Comparison of ENCODE assay signal across 9 cellular contexts in the genomic region with DNA sequence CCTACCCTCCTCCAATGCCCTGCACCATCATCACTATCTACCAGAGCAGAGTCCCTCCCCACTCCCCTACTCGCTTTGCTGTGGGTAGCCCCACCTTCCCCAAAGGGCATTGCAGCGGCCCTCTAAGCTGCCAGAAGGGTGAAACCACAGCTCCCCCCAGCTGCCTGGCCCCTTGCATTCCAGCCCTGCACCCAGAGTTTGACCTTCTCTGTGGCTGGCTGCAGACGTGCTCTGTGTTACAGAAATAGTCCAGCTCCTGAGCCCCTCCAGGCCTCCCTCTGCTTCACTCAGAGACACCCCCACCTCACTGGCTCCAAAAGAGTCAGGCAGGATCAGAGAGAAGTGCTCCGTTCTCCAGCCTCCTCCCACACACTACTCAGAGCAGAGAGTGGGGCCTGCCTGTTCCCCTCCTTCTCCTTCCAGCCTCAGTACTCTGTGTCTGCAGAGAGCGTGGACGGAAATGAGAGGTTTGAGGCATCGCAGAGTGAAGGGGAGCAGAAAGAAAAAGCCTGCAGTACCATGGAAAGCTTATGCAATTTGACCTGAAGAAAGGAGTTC.
A peak's percentile ranks its signal among the peaks of the same experiment; 100 is the strongest.
DNase-seq lines count a peak whose midpoint lies in the region; ATAC-seq and TF ChIP-seq lines count a peak whose summit lies in the region.
"Had no signal": no experiment of that assay in that cellular context is flagged by ENCODE, and none has a peak within 500 bp of the region (broad histone marks: within the 10 kb centered on the region; RNA-seq: fewer than 3 reads in every experiment).

No MANE protein-coding gene starts in this region.

- no peak for TF ChIP-seq CTCF in gastroesophageal sphincter (IDR thresholded peaks at IDR 0.05)

- H3K9me2 ChIP-seq in GM23248 (ENCODE audit: insufficient read depth): no peaks in the 10 kb centered on the region

- no peak for TF ChIP-seq EP300 in gastroesophageal sphincter (IDR thresholded peaks at IDR 0.05)

- H3K9me3 ChIP-seq in GM23248 (ENCODE audit: low read depth): no peaks in the 10 kb centered on the region
- no peaks in the 10 kb centered on the region for H3K9me3 ChIP-seq in right cardiac atrium (ENCODE audit: control insufficient read depth, low read length)
- no peaks in the 10 kb centered on the region for H3K9me3 ChIP-seq in skeletal muscle tissue (ENCODE audit: control insufficient read depth in 3 of 3, low read length in 3 of 3)
- H3K9me3 ChIP-seq in gastroesophageal sphincter: no peaks in the 10 kb centered on the region

- H3K4me3 ChIP-seq in GM23248 (peak overlapping the region; percentile 2; the same call in 1 of the 2 replicates), right cardiac atrium (ENCODE audit: low read length) (no peak overlapping the region), skeletal muscle tissue (ENCODE audit: low read length in 3 of 3) (no peak overlapping the region), gastroesophageal sphincter (no peak overlapping the region)

- intact Hi-C loops in right cardiac atrium (cut with DNase I): loop anchor here in 1 of 4 donors (10.0 kb wide), 1 partner anchor 58 kb away; a partner anchor contains a TSS

- in situ Hi-C loops in GM23248 (cut with MboI): no loop called here

- H3K4me1 ChIP-seq in GM23248 (ENCODE audit: insufficient read depth): peaks cover 57% of the 10 kb centered on the region
- H3K4me1 ChIP-seq in right cardiac atrium (ENCODE audit: control insufficient read depth, insufficient read depth, low read length): peaks cover 23% of the 10 kb centered on the region
- H3K4me1 ChIP-seq in skeletal muscle tissue (ENCODE audit: control insufficient read depth in 3 of 3, insufficient read depth in 3 of 3, low read length in 3 of 3): peaks cover 39 to 47% (median 39%) of the 10 kb centered on the region in 3 donors
- H3K4me1 ChIP-seq in gastroesophageal sphincter: peaks cover 0 to 44% (median 17%) of the 10 kb centered on the region in 3 donors

- H2AFZ ChIP-seq in GM23248: peak overlapping the region; percentile 4; the same call in 1 of the 2 replicates

- peaks cover 39% of the 10 kb centered on the region for H3F3A ChIP-seq in GM23248 (ENCODE audit: insufficient read depth)

- H3K79me2 ChIP-seq in GM23248 (ENCODE audit: insufficient read depth): no peaks in the 10 kb centered on the region

- DNase-seq in GM23248 (peak; percentile 65), UCSD-AML1 (lab: John Stamatoyannopoulos, UW; ENCODE audit: unreplicated experiment) (peak; percentile 54), right cardiac atrium (peak in 2 of 3 donors; percentile 68 to 72), mesenteric fat pad (ENCODE audit: low spot score) (no peak)
- no peak for DNase-seq in effector CD8-positive, alpha-beta T cell (lab: John Stamatoyannopoulos, UW)
- DNase-seq: NCI-H446 had no signal

- H3K27me3 ChIP-seq in GM23248 (replicated peaks; ENCODE audit: insufficient read depth): no peaks in the 10 kb centered on the region
- H3K27me3 ChIP-seq in right cardiac atrium (ENCODE audit: control insufficient read depth, insufficient read depth): no peaks in the 10 kb centered on the region
- H3K27me3 ChIP-seq in skeletal muscle tissue (ENCODE audit: control insufficient read depth in 3 of 3, insufficient read depth in 3 of 3, low read length in 3 of 3): peaks cover 0 to 8% (median 2%) of the 10 kb centered on the region in 3 donors
- H3K27me3 ChIP-seq in gastroesophageal sphincter: peaks cover 46% of the 10 kb centered on the region

- 4 to 9% methylated on average over 7 of the region's 7 CpGs for WGBS in GM23248 (ENCODE audit: low coverage in 1 of 2, low lambda C conversion rate in 2 of 2, missing lambda C conversion rate in 2 of 2), 2 experiments
- WGBS in right cardiac atrium: 24% methylated on average over 7 of the region's 7 CpGs
- 22% methylated on average over 3 of the region's 7 CpGs; no CpG with 5 or more reads in 1 of the 2 donors for WGBS in gastroesophageal sphincter (ENCODE audit: low coverage in 1 of 2), 2 donors

- no peaks in the 10 kb centered on the region for H3K36me3 ChIP-seq in GM23248 (ENCODE audit: low read depth)
- H3K36me3 ChIP-seq in skeletal muscle tissue (ENCODE audit: control insufficient read depth in 3 of 3, insufficient read depth in 3 of 3, low read length in 3 of 3): no peaks in the 10 kb centered on the region
- no peaks in the 10 kb centered on the region for H3K36me3 ChIP-seq in gastroesophageal sphincter

- H3K9ac ChIP-seq in GM23248 (no peak overlapping the region), skeletal muscle tissue (ENCODE audit: low read depth in 1 of 3, low read length in 3 of 3) (peak overlapping the region in 2 of 3 donors; percentile 3 to 28)

- ATAC-seq in right cardiac atrium (peak in 1 of 2 donors; percentile 35), GM18867 (IDR thresholded peaks at IDR 0.05; ENCODE audit: unreplicated experiment) (no peak), gastroesophageal sphincter (no peak)

- peak overlapping the region; percentile 64 for H3K4me2 ChIP-seq in GM23248 (ENCODE audit: unreplicated experiment)

- peak overlapping the region; percentile 41 for H3K27ac ChIP-seq in GM23248
- peak overlapping the region; percentile 80 for H3K27ac ChIP-seq in right cardiac atrium (ENCODE audit: low read length)
- H3K27ac ChIP-seq in skeletal muscle tissue (ENCODE audit: low read depth, low read length): no peak overlapping the region
- peak overlapping the region in 2 of 4 donors; percentile 18 to 59 for H3K27ac ChIP-seq in gastroesophageal sphincter

- TF ChIP-seq POLR2A in gastroesophageal sphincter (IDR thresholded peaks at IDR 0.05): no peak

- no peaks in the 10 kb centered on the region for H4K20me1 ChIP-seq in GM23248 (ENCODE audit: insufficient read depth)

Comparison
In these comparisons a context has a peak if more than half of its experiments do, and no peak if none do; other contexts are left out.
1. DNase-seq: peak in GM23248 (single experiment), UCSD-AML1 (single experiment) and right cardiac atrium (2 of 3); none in mesenteric fat pad (single experiment) and effector CD8-positive, alpha-beta T cell (single experiment).